18 cellular contexts compared by ENCODE assay signal in the genomic region with DNA sequence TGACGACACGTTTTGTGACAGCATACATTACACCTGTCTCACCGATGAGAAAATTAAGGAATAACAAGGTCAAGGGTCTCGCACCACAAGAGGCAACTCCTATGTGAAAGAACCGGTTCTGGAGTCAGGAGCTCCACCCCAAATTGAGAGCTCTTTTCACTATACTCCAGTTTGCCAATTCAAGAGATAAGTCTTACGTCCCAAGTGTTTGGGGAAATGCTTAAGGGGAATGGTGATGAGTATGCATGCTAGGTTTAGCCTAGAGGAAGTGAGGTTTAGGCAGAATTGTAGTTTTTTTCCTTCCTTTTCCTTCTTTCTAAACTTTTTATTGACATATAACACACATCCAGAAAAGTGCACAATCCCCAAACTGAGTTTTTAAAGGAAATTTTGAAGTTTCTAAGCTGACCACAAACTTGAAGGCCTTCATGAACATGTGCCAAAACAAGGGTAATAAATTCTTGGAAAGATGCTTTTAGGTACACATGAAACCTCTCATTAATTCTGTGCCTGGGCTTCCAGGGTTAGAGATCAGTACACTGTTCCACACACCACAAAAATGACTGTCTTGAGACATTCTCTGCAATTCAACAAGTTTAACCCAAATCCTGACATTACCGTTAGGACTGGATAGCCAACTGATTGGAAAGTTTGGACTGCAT.
DNase-seq lines count a peak whose midpoint lies in the region; ATAC-seq, FAIRE-seq and TF ChIP-seq lines count a peak whose summit lies in the region.
"Had no signal": no experiment of that assay in that cellular context is flagged by ENCODE, and none has a peak within 500 bp of the region (broad histone marks: within the 10 kb centered on the region; RNA-seq: fewer than 3 reads in every experiment).

No MANE protein-coding gene starts in this region.

- H3K4me3 ChIP-seq in AG10803 (ENCODE audit: low read length) (no peak overlapping the region), astrocyte (ENCODE audit: insufficient read depth, low read depth, low read length) (no peak overlapping the region), lower lobe of right lung (no peak overlapping the region), body of pancreas (no peak overlapping the region)
- H3K4me3 ChIP-seq: BLaER1 treated with 17β-estradiol and CSF1 and Interleukin-3, amounts not matched to agents 10 nM and 100 nM had no signal

- no peak overlapping the region for H3K27ac Mint-ChIP-seq in astrocyte (ENCODE audit: unreplicated experiment)
- no peak overlapping the region for H3K27ac Mint-ChIP-seq in activated naive CD8-positive, alpha-beta T cell treated with anti-CD3 and anti-CD28 coated beads for 36 hours
- H3K27ac Mint-ChIP-seq: B cell; CD8-positive, alpha-beta T cell had no signal

- no peak overlapping the region for H3K9ac ChIP-seq in astrocyte (ENCODE audit: low read length)
- H3K9ac ChIP-seq: BLaER1 treated with 17β-estradiol and CSF1 and Interleukin-3, amounts not matched to agents 10 nM and 100 nM had no signal

- H2AFZ ChIP-seq in astrocyte (ENCODE audit: low read depth, low read length) = no peak overlapping the region

- no peaks in the 10 kb centered on the region for H3K27me3 Mint-ChIP-seq in astrocyte (ENCODE audit: low read depth, unreplicated experiment)
- H3K27me3 Mint-ChIP-seq in activated naive CD8-positive, alpha-beta T cell treated with anti-CD3 and anti-CD28 coated beads for 36 hours = no peaks in the 10 kb centered on the region
- H3K27me3 Mint-ChIP-seq: B cell had no signal

- H3K4me2 ChIP-seq in astrocyte (ENCODE audit: low read length) = no peak overlapping the region

- H3K27me3 ChIP-seq in astrocyte (ENCODE audit: insufficient read depth, low read length) (no peaks in the 10 kb centered on the region), lower lobe of right lung (ENCODE audit: low read depth) (no peaks in the 10 kb centered on the region), body of pancreas (no peaks in the 10 kb centered on the region)
- H3K27me3 ChIP-seq: BLaER1 treated with 17β-estradiol and CSF1 and Interleukin-3, amounts not matched to agents 10 nM and 100 nM had no signal

- TF ChIP-seq CTCF in AG10803 (conservative IDR thresholded peaks at IDR 0.05; ENCODE audit: low read length) (no peak), astrocyte (IDR thresholded peaks at IDR 0.05; ENCODE audit: insufficient read depth, low read depth, low read length) (no peak), lower lobe of right lung (IDR thresholded peaks at IDR 0.05) (no peak), body of pancreas (IDR thresholded peaks at IDR 0.05) (no peak)

- H3K9me3 ChIP-seq in astrocyte (ENCODE audit: insufficient read depth, low read depth, low read length) (no peaks in the 10 kb centered on the region), lower lobe of right lung (no peaks in the 10 kb centered on the region), body of pancreas (no peaks in the 10 kb centered on the region)

- intact Hi-C loops in lower lobe of right lung (cut with DNase I) = no loop called here
- intact Hi-C loops in body of pancreas (cut with DNase I) = no loop called here

- no peak overlapping the region for H3K27ac ChIP-seq in astrocyte (ENCODE audit: low read depth, low read length)
- no peak overlapping the region for H3K27ac ChIP-seq in lower lobe of right lung
- no peak overlapping the region for H3K27ac ChIP-seq in body of pancreas
- H3K27ac ChIP-seq: BLaER1 treated with 17β-estradiol and CSF1 and Interleukin-3, amounts not matched to agents 10 nM and 100 nM had no signal

- H3K4me3 Mint-ChIP-seq in astrocyte (ENCODE audit: unreplicated experiment) = no peak overlapping the region
- no peak overlapping the region for H3K4me3 Mint-ChIP-seq in activated naive CD8-positive, alpha-beta T cell treated with anti-CD3 and anti-CD28 coated beads for 36 hours
- H3K4me3 Mint-ChIP-seq: B cell; CD8-positive, alpha-beta T cell had no signal

- no peak for TF ChIP-seq POLR2A in body of pancreas (IDR thresholded peaks at IDR 0.05)

- H3K36me3 ChIP-seq in astrocyte (ENCODE audit: insufficient read depth, low read length) (no peaks in the 10 kb centered on the region), lower lobe of right lung (no peaks in the 10 kb centered on the region), body of pancreas (replicated peaks in 1 of 2; ENCODE audit: insufficient read depth in 1 of 2, low read depth in 2 of 2) (no peaks in the 10 kb centered on the region)
- H3K36me3 ChIP-seq: BLaER1 treated with 17β-estradiol and CSF1 and Interleukin-3, amounts not matched to agents 10 nM and 100 nM had no signal

- H3K4me1 Mint-ChIP-seq in astrocyte (ENCODE audit: low read depth, unreplicated experiment) = no peaks in the 10 kb centered on the region
- H3K4me1 Mint-ChIP-seq in activated naive CD8-positive, alpha-beta T cell treated with anti-CD3 and anti-CD28 coated beads for 36 hours = no peaks in the 10 kb centered on the region
- H3K4me1 Mint-ChIP-seq: B cell had no signal

- no peaks in the 10 kb centered on the region for H3K79me2 ChIP-seq in astrocyte (ENCODE audit: insufficient read depth, low read length)

- no peak for FAIRE-seq in astrocyte (lab: Jason Lieb, UNC)

- H4K20me1 ChIP-seq in astrocyte (ENCODE audit: insufficient read depth, low read length) = no peaks in the 10 kb centered on the region
- H4K20me1 ChIP-seq: BLaER1 treated with 17β-estradiol and CSF1 and Interleukin-3, amounts not matched to agents 10 nM and 100 nM had no signal

- H3K36me3 Mint-ChIP-seq in astrocyte (ENCODE audit: low read depth, unreplicated experiment) = no peaks in the 10 kb centered on the region
- no peaks in the 10 kb centered on the region for H3K36me3 Mint-ChIP-seq in activated naive CD8-positive, alpha-beta T cell treated with anti-CD3 and anti-CD28 coated beads for 36 hours
- H3K36me3 Mint-ChIP-seq: CD8-positive, alpha-beta T cell had no signal

- H3K4me1 ChIP-seq in astrocyte (ENCODE audit: insufficient read depth, low read length) (no peaks in the 10 kb centered on the region), lower lobe of right lung (no peaks in the 10 kb centered on the region), body of pancreas (no peaks in the 10 kb centered on the region)

- 69 to 79% methylated on average over 7 of the region's 7 CpGs for WGBS in body of pancreas, 2 donors

- peak; percentile 40 for DNase-seq in AG10803 (ENCODE audit: low read depth)
- peak; percentile 59 for DNase-seq in M059J (ENCODE audit: low read depth)
- peak; percentile 44 for DNase-seq in astrocyte (ENCODE audit: low read depth)
- no peak for DNase-seq in lower lobe of right lung
- no peak for DNase-seq in activated naive CD8-positive, alpha-beta T cell treated with anti-CD3 and anti-CD28 coated beads for 36 hours
- no peak for DNase-seq in body of pancreas
- DNase-seq: 8988T; Calu3; CD8-positive, alpha-beta T cell; DMS79 treated with DMSO at 0.1 percent for 48 hours; GF-D8; GOT3; H7 had no signal

- H3K9me3 Mint-ChIP-seq in astrocyte (ENCODE audit: unreplicated experiment) = peaks cover 13% of the 10 kb centered on the region
- H3K9me3 Mint-ChIP-seq in activated naive CD8-positive, alpha-beta T cell treated with anti-CD3 and anti-CD28 coated beads for 36 hours = peaks cover 14% of the 10 kb centered on the region

- peak; percentile 32 to 65 for ATAC-seq in lower lobe of right lung
- no peak for ATAC-seq in HG03571 (IDR thresholded peaks at IDR 0.05; ENCODE audit: unreplicated experiment)
- no peak for ATAC-seq in HG03432 (IDR thresholded peaks at IDR 0.05; ENCODE audit: unreplicated experiment)
- ATAC-seq in body of pancreas = no peak
- ATAC-seq: CD8-positive, alpha-beta T cell; HCT116 had no signal

Comparison
In these comparisons a context has a peak if more than half of its experiments do, and no peak if none do; other contexts are left out.
1. DNase-seq: peak in AG10803 (single experiment), M059J (single experiment) and astrocyte (single experiment); none in lower lobe of right lung (single experiment), activated naive CD8-positive, alpha-beta T cell treated with anti-CD3 and anti-CD28 coated beads for 36 hours (single experiment) and body of pancreas (0 of 4).
2. ATAC-seq: peak in lower lobe of right lung (2 of 2); none in HG03571 (single experiment), HG03432 (single experiment) and body of pancreas (single experiment).